ENCODE assay signal across 8 cellular contexts in genomic region chr1:204431310-204432184, GRCh38. TPM values are rescaled to one million over a fixed set of nuclear protein-coding genes. Genes with fewer than 3 reads are reported as not detected.
DNase-seq lines count a peak whose midpoint lies in the region; ATAC-seq, FAIRE-seq and TF ChIP-seq lines count a peak whose summit lies in the region.

No MANE protein-coding gene starts in this region.

- no peak for TF ChIP-seq RAD21 in HepG2 (CRISPR knock-in tag; IDR thresholded peaks at IDR 0.05)

- CTCF ChIA-PET in A673 (lab: Charles Lee) = interaction anchor here (0.5 to 2.1 kb wide), 22 partner anchors 8 to 572 kb away, joined by 3 to 21 read pairs (median 3); partner anchors contain the start of gene PIK3C2B
- CTCF ChIA-PET in HepG2 (lab: Yijun Ruan, JAX; ENCODE audit: low intra/inter-chr PET ratio, low total read pairs) = interaction anchor here (1.1 to 3.1 kb wide), 2 partner anchors 14 to 72 kb away, joined by 3 to 28 read pairs; no protein-coding TSS in a partner anchor

- no peak overlapping the region for H3K4me3 Mint-ChIP-seq in activated CD4-positive, alpha-beta T cell treated with anti-CD3 and anti-CD28 coated beads, Interleukin-2, amount 10 ng/mL, durations not matched to agents 24 days and 14 days

- peaks cover 43% of the 10 kb centered on the region for H3K36me3 Mint-ChIP-seq in activated CD4-positive, alpha-beta T cell treated with anti-CD3 and anti-CD28 coated beads, Interleukin-2, amount 10 ng/mL, durations not matched to agents 24 days and 14 days (ENCODE audit: low read depth)

- H3K36me3 ChIP-seq in A673 (ENCODE audit: insufficient read depth, low read length, poor library complexity, severe bottlenecking) = peaks cover 16% of the 10 kb centered on the region
- H3K36me3 ChIP-seq in HepG2 (replicated peaks in 1 of 2; ENCODE audit: control insufficient read depth in 1 of 2, insufficient read depth in 2 of 2, low read length in 2 of 2) = peaks cover 9 to 26% of the 10 kb centered on the region in 2 experiments; a peak in 4 of 5 replicates

- in situ Hi-C loops in HepG2 (cut with HindIII; ENCODE audit: extremely low pct_ligation_motif_present, low pct_unique_long_range_greater_than_20kb) = no loop called here

- no peaks in the 10 kb centered on the region for H3K9me3 ChIP-seq in A673 (ENCODE audit: low read depth, low read length, poor library complexity, severe bottlenecking)
- no peaks in the 10 kb centered on the region for H3K9me3 ChIP-seq in HepG2 (ENCODE audit: low read length)

- H3K9me3 Mint-ChIP-seq in activated CD4-positive, alpha-beta T cell treated with anti-CD3 and anti-CD28 coated beads, Interleukin-2, amount 10 ng/mL, durations not matched to agents 24 days and 14 days = no peaks in the 10 kb centered on the region

- ATAC-seq in HepG2 (peak; percentile 92), HG03565 (IDR thresholded peaks at IDR 0.05; ENCODE audit: unreplicated experiment) (no peak)

- H3K9ac ChIP-seq in HepG2 (ENCODE audit: insufficient read depth, low read depth, low read length) = no peak overlapping the region

- H3K4me1 ChIP-seq in A673 (ENCODE audit: insufficient read depth, low read length, poor library complexity, severe bottlenecking) = peaks cover 21% of the 10 kb centered on the region
- H3K4me1 ChIP-seq in HepG2 (ENCODE audit: insufficient read depth, low read length) = peaks cover 16% of the 10 kb centered on the region

- TF ChIP-seq CTCF in A673 (conservative IDR thresholded peaks at IDR 0.05; ENCODE audit: low read depth, low read length) = peak; percentile 97
- peak; percentile 95 for TF ChIP-seq CTCF in choroid plexus epithelial cell (conservative IDR thresholded peaks at IDR 0.05; ENCODE audit: low read depth, low read length)
- peak; percentile 84 for TF ChIP-seq CTCF in HepG2 (CRISPR knock-in tag; IDR thresholded peaks at IDR 0.05)

- no peak overlapping the region for H3K27ac Mint-ChIP-seq in activated CD4-positive, alpha-beta T cell treated with anti-CD3 and anti-CD28 coated beads, Interleukin-2, amount 10 ng/mL, durations not matched to agents 24 days and 14 days

- WGBS in HepG2 (ENCODE audit: low lambda C conversion rate) = 64% methylated on average over 13 of the region's 13 CpGs

- no peaks in the 10 kb centered on the region for H3K79me2 ChIP-seq in HepG2 (ENCODE audit: insufficient read depth, low read length)

- H3K27me3 ChIP-seq in A673 (replicated peaks; ENCODE audit: insufficient read depth, low read depth, low read length, poor library complexity) (no peaks in the 10 kb centered on the region), HepG2 (ENCODE audit: control insufficient read depth in 1 of 2, insufficient read depth in 2 of 2, low read length in 2 of 2) (no peaks in the 10 kb centered on the region)

- POLR2A ChIA-PET in A673 (lab: Charles Lee; ENCODE audit: low non-redundant PET) = no interaction called here
- POLR2A ChIA-PET in HepG2 (lab: Yijun Ruan, JAX) = interaction anchor here (0.9 to 1.0 kb wide), 2 partner anchors 72 to 84 kb away, joined by 3 to 7 read pairs; partner anchors contain the start of gene MDM4

- no peaks in the 10 kb centered on the region for H3K27me3 Mint-ChIP-seq in activated CD4-positive, alpha-beta T cell treated with anti-CD3 and anti-CD28 coated beads, Interleukin-2, amount 10 ng/mL, durations not matched to agents 24 days and 14 days

- H3K4me3 ChIP-seq in A673 (ENCODE audit: low read depth, low read length, poor library complexity, severe bottlenecking) = no peak overlapping the region
- no peak overlapping the region for H3K4me3 ChIP-seq in choroid plexus epithelial cell (ENCODE audit: low read depth, low read length)
- H3K4me3 ChIP-seq in HepG2 (replicated peaks in 1 of 3; ENCODE audit: insufficient read depth in 1 of 3, low read depth in 2 of 3, low read length in 3 of 3) = no peak overlapping the region

- no peaks in the 10 kb centered on the region for H4K20me1 ChIP-seq in HepG2 (ENCODE audit: insufficient read depth, low read length)

- TF ChIP-seq EP300 in HepG2 (IDR thresholded peaks at IDR 0.05; ENCODE audit: low read depth in 2 of 2, low read length in 2 of 2) (no peak), HepG2 (CRISPR knock-in tag; IDR thresholded peaks at IDR 0.05; ENCODE audit: borderline replicate concordance) (no peak)

- H3K4me2 ChIP-seq in HepG2 (ENCODE audit: low read depth, low read length) = no peak overlapping the region

- no peak for TF ChIP-seq POLR2A in HepG2 (IDR thresholded peaks at IDR 0.05; ENCODE audit: insufficient read depth in 1 of 2, low read depth in 2 of 2, low read length in 2 of 2)

- intact Hi-C loops in A673 (cut with micrococcal nuclease; ENCODE audit: unreplicated experiment) (loop anchor here (1.0 kb wide), 1 partner anchor 72 kb away; no protein-coding TSS in a partner anchor), HepG2 (cut with micrococcal nuclease; ENCODE audit: unreplicated experiment) (loop anchor here (1.0 to 2.0 kb wide), 2 partner anchors 15 to 72 kb away; no protein-coding TSS in a partner anchor)
- intact Hi-C loops in activated CD4-positive, alpha-beta T cell treated with anti-CD3 and anti-CD28 coated beads, Interleukin-2, amount 10 ng/mL, durations not matched to agents 24 days and 14 days (cut with micrococcal nuclease) = loop anchor here (1.0 to 10.0 kb wide), 3 partner anchors 29 to 373 kb away; no protein-coding TSS in a partner anchor

- DNase-seq in A673 (ENCODE audit: low spot score) = peak; percentile 79
- DNase-seq in GM19240 (ENCODE audit: insufficient read length, low spot score) = peak; percentile 79
- peak; percentile 56 for DNase-seq in NCI-H446 treated with DMSO at 0.1 percent for 48 hours (lab: John Stamatoyannopoulos, UW)
- peak; percentile 92 for DNase-seq in activated CD4-positive, alpha-beta T cell treated with anti-CD3 and anti-CD28 coated beads, Interleukin-2, amount 10 ng/mL, durations not matched to agents 24 days and 14 days
- peak; percentile 92 for DNase-seq in choroid plexus epithelial cell (ENCODE audit: low read depth)
- peak; percentile 52 for DNase-seq in HepG2 (ENCODE audit: low spot score)
- peak; percentile 77 for DNase-seq in stimulated activated CD4-positive, alpha-beta T cell treated with anti-CD3 and anti-CD28 coated beads, Interleukin-4, amount 100 ng/mL, for 48 hours (ENCODE audit: low read depth in 2 of 2)

- BruUV-seq in A673 (replicated peaks; lab: Mats Ljungman, UMichigan) (no TSS peak), HepG2 (replicated peaks; lab: Mats Ljungman, UMichigan) (no TSS peak)

- H3K27ac ChIP-seq in A673 (ENCODE audit: low read depth, low read length, poor library complexity, severe bottlenecking) = no peak overlapping the region
- H3K27ac ChIP-seq in HepG2 (ENCODE audit: extremely low read length, insufficient read depth, low read length) = no peak overlapping the region

- H3K4me1 Mint-ChIP-seq in activated CD4-positive, alpha-beta T cell treated with anti-CD3 and anti-CD28 coated beads, Interleukin-2, amount 10 ng/mL, durations not matched to agents 24 days and 14 days = peaks cover 2% of the 10 kb centered on the region

- H2AFZ ChIP-seq in HepG2 (ENCODE audit: low read length) = no peak overlapping the region

- peak; percentile 82 for FAIRE-seq in HepG2 (lab: Jason Lieb, UNC)

TF ChIP-seq in HepG2, 621 proteins besides CTCF, POLR2A, EP300 and RAD21 (continues in another document):
- TF ChIP-seq SKIL (CRISPR knock-in tag; IDR thresholded peaks at IDR 0.05; ENCODE audit: borderline replicate concordance) (no peak), SMC3 (IDR thresholded peaks at IDR 0.05; ENCODE audit: low read length) (peak; percentile 74), TEAD3 (CRISPR knock-in tag; optimal IDR thresholded peaks at IDR 0.05; ENCODE audit: borderline replicate concordance) (peak; percentile 29), XRCC5 (optimal IDR thresholded peaks at IDR 0.05; ENCODE audit: low read length) (peak; percentile 34)

RNA-seq across cellular contexts. Expression of gene PPP1R15B, which starts 19.9 kb away (rescaled TPM):
- total RNA-seq in A673 (2021) (46.9 and 52.5 TPM in 2 replicates), HepG2 (2016; rRNA removed; fragmentation: Illumina TruSeq; extraction: Trizol) (20.1 and 23.8 TPM in 2 replicates)
- 70.9 and 74.0 TPM in 2 replicates for total RNA-seq in activated CD4-positive, alpha-beta T cell treated with anti-CD3 and anti-CD28 coated beads, Interleukin-2, amount 10 ng/mL, durations not matched to agents 24 days and 14 days
- total RNA-seq in HepG2 (2016; cell fraction: cytosol; rRNA removed; fragmentation: Illumina TruSeq; extraction: Trizol; ENCODE audit: low read depth) = 2.1 and 2.7 TPM in 2 replicates
- total RNA-seq in HepG2 (2016; cell fraction: insoluble cytoplasmic fraction; rRNA removed; fragmentation: Illumina TruSeq; extraction: Trizol) = 19.9 and 23.3 TPM in 2 replicates
- 9.2 and 10.4 TPM in 2 replicates for total RNA-seq in HepG2 (2016; cell fraction: membrane; rRNA removed; fragmentation: Illumina TruSeq; extraction: Trizol)
- total RNA-seq in HepG2 (2016; cell fraction: nucleus; rRNA removed; fragmentation: Illumina TruSeq; extraction: Trizol) = 29.0 and 33.5 TPM in 2 replicates
- polyA plus RNA-seq in HepG2 (2011; rRNA removed) = 12.7 and 13.4 TPM in 2 replicates
- 9.5 and 11.8 TPM in 2 replicates for polyA plus RNA-seq in HepG2 (2011; cell fraction: cytosol; rRNA removed)
- polyA plus RNA-seq in HepG2 (2011; cell fraction: nucleus; rRNA removed) = 12.8 and 14.2 TPM in 2 replicates
- polyA plus RNA-seq in HepG2 (2012) = 13.8 and 16.0 TPM in 2 replicates
- 1.2 and 1.4 TPM in 2 replicates for polyA plus RNA-seq in HepG2 (2016; cell fraction: cytosol; fragmentation: Illumina TruSeq; extraction: Trizol; ENCODE audit: low read depth)
- polyA plus RNA-seq in HepG2 (2016; cell fraction: insoluble cytoplasmic fraction; fragmentation: Illumina TruSeq; extraction: Trizol; ENCODE audit: low read depth) = 15.8 and 16.0 TPM in 2 replicates
- polyA plus RNA-seq in HepG2 (2016; cell fraction: membrane; fragmentation: Illumina TruSeq; extraction: Trizol; ENCODE audit: low read depth) = 3.3 and 3.6 TPM in 2 replicates
- polyA plus RNA-seq in HepG2 (2016; cell fraction: nucleus; fragmentation: Illumina TruSeq; extraction: Trizol; ENCODE audit: insufficient read depth, low read depth) = 30.8 and 34.1 TPM in 2 replicates
- 29.5 and 115 TPM in 2 replicates for polyA minus RNA-seq in HepG2 (2011; rRNA and poly(A)+ RNA removed; ENCODE audit: low replicate concordance)
- 25.9 and 34.1 TPM in 2 replicates for polyA minus RNA-seq in HepG2 (2011; cell fraction: cytosol; rRNA and poly(A)+ RNA removed)
- polyA minus RNA-seq in HepG2 (2011; cell fraction: nucleus; rRNA and poly(A)+ RNA removed) = 43.4 and 52.2 TPM in 2 replicates
